8 cellular contexts compared by ENCODE assay signal in genomic region chr10:76303682-76304316, GRCh38.
DNase-seq lines count a peak whose midpoint lies in the region; ATAC-seq and TF ChIP-seq lines count a peak whose summit lies in the region.

No MANE protein-coding gene starts in this region.

- peak; percentile 56 to 72 for TF ChIP-seq CTCF in Caco-2 (IDR thresholded peaks at IDR 0.05; ENCODE audit: insufficient read depth in 1 of 2, low read depth in 1 of 2, low read length in 1 of 2, severe bottlenecking in 1 of 2, unreplicated experiment in 1 of 2)
- peak; percentile 24 for TF ChIP-seq CTCF in GM20000 (IDR thresholded peaks at IDR 0.05; ENCODE audit: extremely low read depth, missing control alignments)
- peak; percentile 42 for TF ChIP-seq CTCF in mesothelial cell of epicardium (IDR thresholded peaks at IDR 0.05; ENCODE audit: unreplicated experiment)

- BruUV-seq in Caco-2 (replicated peaks; lab: Mats Ljungman, UMichigan) = no TSS peak

- H3K4me1 ChIP-seq in Caco-2 = peaks cover 62% of the 10 kb centered on the region

- intact Hi-C loops in Caco-2 (cut with micrococcal nuclease; ENCODE audit: unreplicated experiment) = loop anchor here (1.0 to 10.0 kb wide), 9 partner anchors 67 to 901 kb away; no protein-coding TSS in a partner anchor

- DNase-seq in Caco-2 (peak; percentile 84 to 85), GM20000 (ENCODE audit: low spot score) (peak; percentile 29), NCI-H1092 treated with DMSO at 0.1 percent for 48 hours (lab: John Stamatoyannopoulos, UW) (peak; percentile 85), SK-N-DZ (ENCODE audit: low spot score) (peak; percentile 88), erythroblast (lab: John Stamatoyannopoulos, UW) (peak; percentile 30 to 32), mesothelial cell of epicardium (ENCODE audit: low spot score in 2 of 2, unreplicated experiment in 2 of 2) (peak in 1 of 2 experiments; percentile 68)

- H3K27me3 ChIP-seq in Caco-2 (replicated peaks; ENCODE audit: control insufficient read depth, insufficient read depth, low read length) = no peaks in the 10 kb centered on the region

- H3K27ac Mint-ChIP-seq in Caco-2 (ENCODE audit: unreplicated experiment) = peak overlapping the region; percentile 86
- H3K27ac Mint-ChIP-seq in mesothelial cell of epicardium = peak overlapping the region; percentile 83

- TF ChIP-seq POLR2A in erythroblast (IDR thresholded peaks at IDR 0.05; ENCODE audit: low read length) = no peak

- no peaks in the 10 kb centered on the region for H3K36me3 ChIP-seq in Caco-2 (ENCODE audit: control insufficient read depth, insufficient read depth, low read length)

- peaks cover 52% of the 10 kb centered on the region for H3K4me1 Mint-ChIP-seq in Caco-2 (ENCODE audit: low read depth, unreplicated experiment)
- H3K4me1 Mint-ChIP-seq in mesothelial cell of epicardium = peaks cover 78% of the 10 kb centered on the region

- ATAC-seq in GM21528 (IDR thresholded peaks at IDR 0.05; ENCODE audit: low FRiP score, unreplicated experiment) (no peak), HG02763 (IDR thresholded peaks at IDR 0.05; ENCODE audit: unreplicated experiment) (no peak)

- H3K4me3 ChIP-seq in Caco-2 (ENCODE audit: low read depth, low read length) = no peak overlapping the region

- H3K36me3 Mint-ChIP-seq in Caco-2 (ENCODE audit: insufficient read depth, unreplicated experiment) (peaks cover 11% of the 10 kb centered on the region), mesothelial cell of epicardium (no peaks in the 10 kb centered on the region)

- CTCF ChIA-PET in Caco-2 (lab: Charles Lee) = interaction anchor here (0.6 to 2.0 kb wide), 26 partner anchors 9 to 1708 kb away, joined by 3 to 23 read pairs (median 4); partner anchors contain the start of gene ZNF503

- no peaks in the 10 kb centered on the region for H3K9me3 ChIP-seq in Caco-2

- H3K27me3 Mint-ChIP-seq in Caco-2 (ENCODE audit: insufficient read depth, unreplicated experiment) = no peaks in the 10 kb centered on the region
- H3K27me3 Mint-ChIP-seq in mesothelial cell of epicardium (ENCODE audit: low read depth) = no peaks in the 10 kb centered on the region

- H3K9me3 Mint-ChIP-seq in Caco-2 (ENCODE audit: unreplicated experiment) (peaks cover 10% of the 10 kb centered on the region), mesothelial cell of epicardium (no peaks in the 10 kb centered on the region)

- peak overlapping the region; percentile 26 for H3K4me3 Mint-ChIP-seq in Caco-2 (ENCODE audit: unreplicated experiment)
- peak overlapping the region; percentile 20 for H3K4me3 Mint-ChIP-seq in mesothelial cell of epicardium

- POLR2A ChIA-PET in Caco-2 (lab: Charles Lee) = interaction anchor here (0.5 to 1.4 kb wide), 9 partner anchors 19 to 1041 kb away, joined by 3 to 16 read pairs (median 5); partner anchors contain the start of gene ZNF503
